Comparison of ENCODE assay signal across 18 cellular contexts in the genomic region with DNA sequence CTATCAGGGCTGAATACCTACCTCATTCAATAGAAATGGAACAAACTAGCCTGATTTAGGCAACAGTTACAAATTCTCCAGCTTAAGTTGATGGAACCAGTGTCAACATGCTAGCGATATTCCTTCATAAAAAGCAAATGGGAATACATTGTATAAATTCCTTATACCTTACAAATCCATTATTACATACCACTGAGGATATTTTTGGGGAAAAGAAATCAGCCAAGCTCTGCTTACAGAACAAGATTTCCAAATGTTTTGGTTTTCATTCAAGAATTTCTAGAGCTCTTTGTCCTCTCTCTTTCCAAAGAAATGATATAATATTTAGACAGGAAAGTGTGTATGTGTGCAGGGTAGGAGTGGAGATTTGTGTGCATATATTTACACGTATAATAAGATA. TPM values are rescaled to one million over a fixed set of nuclear protein-coding genes. Genes with fewer than 3 reads are reported as not detected.
DNase-seq lines count a peak whose midpoint lies in the region; ATAC-seq and TF ChIP-seq lines count a peak whose summit lies in the region.
"Had no signal": no experiment of that assay in that cellular context is flagged by ENCODE, and none has a peak within 500 bp of the region (broad histone marks: within the 10 kb centered on the region; RNA-seq: fewer than 3 reads in every experiment).

No MANE protein-coding gene starts in this region.

- TF ChIP-seq EP300 in SK-N-SH (IDR thresholded peaks at IDR 0.05; ENCODE audit: borderline replicate concordance in 1 of 2, low read depth in 1 of 2, low read length in 1 of 2) = no peak

- H3K27me3 ChIP-seq in SK-N-SH (ENCODE audit: insufficient read depth) (no peaks in the 10 kb centered on the region), thoracic aorta (replicated peaks; ENCODE audit: insufficient read depth) (no peaks in the 10 kb centered on the region)
- H3K27me3 ChIP-seq: upper lobe of right lung had no signal

- H3K4me2 ChIP-seq in SK-N-SH = no peak overlapping the region
- H3K4me2 ChIP-seq: smooth muscle cell had no signal

- CTCF ChIA-PET in SK-N-SH (lab: Yijun Ruan, JAX) = no interaction called here

- TF ChIP-seq CTCF in SK-N-SH (IDR thresholded peaks at IDR 0.05) = no peak
- TF ChIP-seq CTCF in fibroblast of villous mesenchyme (IDR thresholded peaks at IDR 0.05; ENCODE audit: insufficient read depth, low read depth, low read length) = no peak
- TF ChIP-seq CTCF in thoracic aorta (IDR thresholded peaks at IDR 0.05) = no peak

- no peak overlapping the region for H2AFZ ChIP-seq in SK-N-SH (ENCODE audit: low read depth)

- DNase-seq in SK-N-SH (no peak), amniotic stem cell (lab: John Stamatoyannopoulos, UW) (peak; percentile 14), fibroblast of villous mesenchyme (ENCODE audit: low read depth) (peak; percentile 46), thoracic aorta (ENCODE audit: low spot score) (no peak), left lobe of liver (ENCODE audit: low spot score) (no peak)
- DNase-seq: activated B cell treated with CpG ODN at 0.5 μM for 24 hours; CD8-positive, alpha-beta T cell; nucleus accumbens; RPMI8226; stimulated activated naive CD4-positive, alpha-beta T cell; upper lobe of right lung had no signal

- WGBS in SK-N-SH (ENCODE audit: low lambda C conversion rate) = 30% methylated on average over 2 of the region's 2 CpGs

- TF ChIP-seq RAD21 in SK-N-SH (IDR thresholded peaks at IDR 0.05; ENCODE audit: low read length) = no peak

- H3K36me3 ChIP-seq in SK-N-SH (replicated peaks in 1 of 2; ENCODE audit: control insufficient read depth in 1 of 2, insufficient read depth in 2 of 2, low read length in 1 of 2) (no peaks in the 10 kb centered on the region), thoracic aorta (no peaks in the 10 kb centered on the region)
- H3K36me3 ChIP-seq: upper lobe of right lung had no signal

- H3K27ac ChIP-seq in SK-N-SH (ENCODE audit: low read depth in 2 of 2, low read length in 1 of 2) (no peak overlapping the region), thoracic aorta (peak overlapping the region in 1 of 2 donors; percentile 59)
- H3K27ac ChIP-seq: 22Rv1, upper lobe of right lung had no signal

- H3K9me3 ChIP-seq in SK-N-SH = no peaks in the 10 kb centered on the region
- no peaks in the 10 kb centered on the region for H3K9me3 ChIP-seq in thoracic aorta
- H3K9me3 ChIP-seq: upper lobe of right lung had no signal

- H3F3A ChIP-seq in SK-N-SH (replicated peaks; ENCODE audit: insufficient read depth) = no peaks in the 10 kb centered on the region

- H3K4me3 ChIP-seq in SK-N-SH (ENCODE audit: low read depth in 2 of 2, low read length in 1 of 2) = no peak overlapping the region
- no peak overlapping the region for H3K4me3 ChIP-seq in fibroblast of villous mesenchyme (ENCODE audit: low read depth, low read length)
- peak overlapping the region; percentile 13 for H3K4me3 ChIP-seq in thoracic aorta
- H3K4me3 ChIP-seq: smooth muscle cell, upper lobe of right lung had no signal

- no peaks in the 10 kb centered on the region for H4K20me1 ChIP-seq in SK-N-SH (ENCODE audit: insufficient read depth)

- H3K4me1 ChIP-seq in SK-N-SH (ENCODE audit: control insufficient read depth in 1 of 2, insufficient read depth in 2 of 2, low read depth in 1 of 2, low read length in 1 of 2) (peaks cover 0 to 7% of the 10 kb centered on the region in 2 experiments; a peak in 1 of 4 replicates), thoracic aorta (ENCODE audit: control insufficient read depth in 1 of 2, low read depth in 2 of 2) (peaks cover 19 to 33% of the 10 kb centered on the region in 2 donors)

- POLR2A ChIA-PET in SK-N-SH (lab: Yijun Ruan, JAX) = no interaction called here

- ATAC-seq in SK-N-SH treated with all-trans-retinoic acid at 6 μM for 48 hours = no peak
- ATAC-seq in thoracic aorta (ENCODE audit: insufficient number of reproducible peaks, low FRiP score, low read depth) = no peak
- no peak for ATAC-seq in HG02588 (IDR thresholded peaks at IDR 0.05; ENCODE audit: unreplicated experiment)
- ATAC-seq in GM18511 (IDR thresholded peaks at IDR 0.05; ENCODE audit: unreplicated experiment) = no peak
- ATAC-seq in left lobe of liver = no peak
- ATAC-seq: activated T-helper 17 cell treated with anti-CD3 and anti-CD28 coated beads, Interleukin-2, amount 50 U/mL, for 72 hours; CD8-positive, alpha-beta T cell; upper lobe of right lung had no signal

- H3K9me2 ChIP-seq in SK-N-SH = no peaks in the 10 kb centered on the region

- no peaks in the 10 kb centered on the region for H3K79me2 ChIP-seq in SK-N-SH (ENCODE audit: insufficient read depth)

- no peak overlapping the region for H3K9ac ChIP-seq in SK-N-SH

TF ChIP-seq in SK-N-SH treated with all-trans-retinoic acid at 6 μM for 48 hours, 23 proteins besides CTCF, POLR2A, EP300 and RAD21 (continues in another document):
- TF ChIP-seq ISL1 (CRISPR knock-in tag; IDR thresholded peaks at IDR 0.05) (peak; percentile 36; the same call in 1 of the 2 replicates), ZNF70 (CRISPR knock-in tag; IDR thresholded peaks at IDR 0.05) (no peak), GLIS3 (CRISPR knock-in tag; IDR thresholded peaks at IDR 0.05) (no peak)
- TF ChIP-seq, protein P1, sequence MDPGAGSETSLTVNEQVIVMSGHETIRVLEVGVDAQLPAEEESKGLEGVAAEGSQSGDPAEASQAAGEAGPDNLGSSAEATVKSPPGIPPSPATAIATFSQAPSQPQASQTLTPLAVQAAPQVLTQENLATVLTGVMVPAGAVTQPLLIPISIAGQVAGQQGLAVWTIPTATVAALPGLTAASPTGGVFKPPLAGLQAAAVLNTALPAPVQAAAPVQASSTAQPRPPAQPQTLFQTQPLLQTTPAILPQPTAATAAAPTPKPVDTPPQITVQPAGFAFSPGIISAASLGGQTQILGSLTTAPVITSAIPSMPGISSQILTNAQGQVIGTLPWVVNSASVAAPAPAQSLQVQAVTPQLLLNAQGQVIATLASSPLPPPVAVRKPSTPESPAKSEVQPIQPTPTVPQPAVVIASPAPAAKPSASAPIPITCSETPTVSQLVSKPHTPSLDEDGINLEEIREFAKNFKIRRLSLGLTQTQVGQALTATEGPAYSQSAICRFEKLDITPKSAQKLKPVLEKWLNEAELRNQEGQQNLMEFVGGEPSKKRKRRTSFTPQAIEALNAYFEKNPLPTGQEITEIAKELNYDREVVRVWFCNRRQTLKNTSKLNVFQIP (CRISPR knock-in tag; IDR thresholded peaks at IDR 0.05; ENCODE audit: borderline replicate concordance, low read depth) = no peak
- TF ChIP-seq, protein P2, sequence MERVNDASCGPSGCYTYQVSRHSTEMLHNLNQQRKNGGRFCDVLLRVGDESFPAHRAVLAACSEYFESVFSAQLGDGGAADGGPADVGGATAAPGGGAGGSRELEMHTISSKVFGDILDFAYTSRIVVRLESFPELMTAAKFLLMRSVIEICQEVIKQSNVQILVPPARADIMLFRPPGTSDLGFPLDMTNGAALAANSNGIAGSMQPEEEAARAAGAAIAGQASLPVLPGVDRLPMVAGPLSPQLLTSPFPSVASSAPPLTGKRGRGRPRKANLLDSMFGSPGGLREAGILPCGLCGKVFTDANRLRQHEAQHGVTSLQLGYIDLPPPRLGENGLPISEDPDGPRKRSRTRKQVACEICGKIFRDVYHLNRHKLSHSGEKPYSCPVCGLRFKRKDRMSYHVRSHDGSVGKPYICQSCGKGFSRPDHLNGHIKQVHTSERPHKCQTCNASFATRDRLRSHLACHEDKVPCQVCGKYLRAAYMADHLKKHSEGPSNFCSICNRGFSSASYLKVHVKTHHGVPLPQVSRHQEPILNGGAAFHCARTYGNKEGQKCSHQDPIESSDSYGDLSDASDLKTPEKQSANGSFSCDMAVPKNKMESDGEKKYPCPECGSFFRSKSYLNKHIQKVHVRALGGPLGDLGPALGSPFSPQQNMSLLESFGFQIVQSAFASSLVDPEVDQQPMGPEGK (CRISPR knock-in tag; IDR thresholded peaks at IDR 0.05; ENCODE audit: borderline replicate concordance) = no peak

TF ChIP-seq in SK-N-SH, 30 proteins besides CTCF, POLR2A, EP300 and RAD21 (continues in another document):
- TF ChIP-seq POLR2AphosphoS5 (IDR thresholded peaks at IDR 0.05; ENCODE audit: low read depth, low read length) (no peak), SIN3A (IDR thresholded peaks at IDR 0.05; ENCODE audit: borderline replicate concordance, low read depth, low read length) (no peak), NRF1 (IDR thresholded peaks at IDR 0.05; ENCODE audit: low read depth, low read length) (no peak), TAF1 (IDR thresholded peaks at IDR 0.05; ENCODE audit: borderline replicate concordance, low read depth, low read length) (no peak), GABPA (IDR thresholded peaks at IDR 0.05; ENCODE audit: low read depth) (no peak), RCOR1 (IDR thresholded peaks at IDR 0.05; ENCODE audit: low read length) (no peak), JUND (IDR thresholded peaks at IDR 0.05) (no peak), EZH2phosphoT487 (IDR thresholded peaks at IDR 0.05; ENCODE audit: borderline replicate concordance, low read depth) (no peak), FOXJ3 (CRISPR knock-in tag; IDR thresholded peaks at IDR 0.05) (no peak), NFIC (IDR thresholded peaks at IDR 0.05; ENCODE audit: borderline replicate concordance) (no peak), YY1 (IDR thresholded peaks at IDR 0.05; ENCODE audit: low read depth) (no peak), RFX5 (IDR thresholded peaks at IDR 0.05; ENCODE audit: low read length) (no peak), TEAD4 (IDR thresholded peaks at IDR 0.05; ENCODE audit: borderline replicate concordance, insufficient read depth) (no peak)
- TF ChIP-seq, protein P3, sequence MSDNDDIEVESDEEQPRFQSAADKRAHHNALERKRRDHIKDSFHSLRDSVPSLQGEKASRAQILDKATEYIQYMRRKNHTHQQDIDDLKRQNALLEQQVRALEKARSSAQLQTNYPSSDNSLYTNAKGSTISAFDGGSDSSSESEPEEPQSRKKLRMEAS (IDR thresholded peaks at IDR 0.05; ENCODE audit: low read depth) = no peak
- TF ChIP-seq, protein P4, sequence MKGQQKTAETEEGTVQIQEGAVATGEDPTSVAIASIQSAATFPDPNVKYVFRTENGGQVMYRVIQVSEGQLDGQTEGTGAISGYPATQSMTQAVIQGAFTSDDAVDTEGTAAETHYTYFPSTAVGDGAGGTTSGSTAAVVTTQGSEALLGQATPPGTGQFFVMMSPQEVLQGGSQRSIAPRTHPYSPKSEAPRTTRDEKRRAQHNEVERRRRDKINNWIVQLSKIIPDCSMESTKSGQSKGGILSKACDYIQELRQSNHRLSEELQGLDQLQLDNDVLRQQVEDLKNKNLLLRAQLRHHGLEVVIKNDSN (IDR thresholded peaks at IDR 0.05; ENCODE audit: borderline replicate concordance, low read depth) = no peak

RNA-seq across cellular contexts. Expression of a gene that starts 41.4 kb away (rescaled TPM):
- polyA plus RNA-seq in SK-N-SH (2012; rRNA removed) = 0.10 and 0.11 TPM in 2 replicates
- 0.12 and 0.17 TPM in 2 replicates for polyA plus RNA-seq in SK-N-SH (2012; cell fraction: cytosol; rRNA removed)
- polyA plus RNA-seq in SK-N-SH (2012; cell fraction: nucleus; rRNA removed) = 0.15 and 0.29 TPM in 2 replicates
- 39.6 and 81.2 TPM in 2 replicates for total RNA-seq in fibroblast of villous mesenchyme
- total RNA-seq in thoracic aorta = 10 to 100 TPM; 32.0 to 53.6 TPM
- total RNA-seq in left lobe of liver = 1.7 TPM
- total RNA-seq: activated B cell treated with CpG ODN at 0.5 μM for 24 hours; CD8-positive, alpha-beta T cell; mononuclear cell had no signal

Comparison
In these comparisons a context has a peak if more than half of its experiments do, and no peak if none do; other contexts are left out.
1. DNase-seq: peak in amniotic stem cell (single experiment) and fibroblast of villous mesenchyme (single experiment); none in SK-N-SH (single experiment), thoracic aorta (single experiment) and left lobe of liver (single experiment).
2. RNA of a gene that starts 41.4 kb away (total RNA-seq): 39.6 to 81.2 TPM in fibroblast of villous mesenchyme and 32.0 to 53.6 TPM in thoracic aorta; 1.7 TPM in left lobe of liver (single experiment); every median in the first group is over 10 times any median in the second.